27 cellular contexts compared by ENCODE assay signal in genomic region chr9:131557855-131558548, GRCh38. TPM values are rescaled to one million over a fixed set of nuclear protein-coding genes. Genes with fewer than 3 reads are reported as not detected.
"Had no signal": no experiment of that assay in that cellular context is flagged by ENCODE, and none has a peak within 500 bp of the region (broad histone marks: within the 10 kb centered on the region; RNA-seq: fewer than 3 reads in every experiment).

No MANE protein-coding gene starts in this region.

- ATAC-seq: esophagus mucosa; gastrocnemius medialis; left colon; natural killer cell treated with Interleukin-12 subunit alpha and Interleukin-12 subunit beta and Interleukin-15 and Interleukin-18, amount 100 ng/mL, for 72 hours; sciatic nerve; stimulated activated memory B cell treated with anti-CD40 and anti-IgM and Interleukin-4, amounts not matched to agents 10 μg/mL and 1 μg/mL and 100 μg/mL, for 72 hours; stimulated activated naive CD8-positive, alpha-beta T cell treated with anti-CD3 and anti-CD28 coated beads, Interleukin-15, amount 100 ng/mL, for 72 hours; upper lobe of right lung had no signal

- DNase-seq: cortex of kidney; dorsolateral prefrontal cortex; effector CD8-positive, alpha-beta T cell; gastrocnemius medialis; heart right ventricle; left colon; mammary epithelial cell; spleen; stimulated activated CD4-positive, alpha-beta T cell treated with anti-CD3 and anti-CD28 coated beads, Interleukin-15, amount 100 ng/mL, for 24 hours; stimulated activated CD4-positive, alpha-beta T cell treated with anti-CD3 and anti-CD28 coated beads, Interleukin-1b, Interleukin-23, amount 100 ng/mL, for 48 hours; stimulated activated CD4-positive, alpha-beta T cell treated with anti-CD3 and anti-CD28 coated beads, Interleukin-4, amount 100 ng/mL, for 24 hours; stimulated activated naive CD8-positive, alpha-beta T cell treated with anti-CD3 and anti-CD28 coated beads, Interleukin-15, amount 100 ng/mL, for 72 hours; testis; upper lobe of right lung had no signal

- H3K9me3 ChIP-seq: gastrocnemius medialis, testis, upper lobe of right lung, vagina had no signal

- H3K27ac Mint-ChIP-seq: mesothelial cell of epicardium; natural killer cell treated with Interleukin-12 subunit alpha and Interleukin-12 subunit beta and Interleukin-15 and Interleukin-18, amount 100 ng/mL, for 72 hours; stimulated activated memory B cell treated with anti-CD40 and anti-IgM and Interleukin-4, amounts not matched to agents 10 μg/mL and 1 μg/mL and 100 μg/mL, for 72 hours had no signal

- H3K4me1 Mint-ChIP-seq: stimulated activated memory B cell treated with anti-CD40 and anti-IgM and Interleukin-4, amounts not matched to agents 10 μg/mL and 1 μg/mL and 100 μg/mL, for 72 hours had no signal

- H3K36me3 Mint-ChIP-seq: natural killer cell treated with Interleukin-12 subunit alpha and Interleukin-12 subunit beta and Interleukin-15 and Interleukin-18, amount 100 ng/mL, for 72 hours had no signal

- H3K4me1 ChIP-seq: gastrocnemius medialis, heart right ventricle, testis, tibial nerve, upper lobe of right lung, vagina had no signal

- H3K4me3 ChIP-seq: dorsolateral prefrontal cortex, gastrocnemius medialis, heart right ventricle, spleen, testis, tibial nerve, upper lobe of right lung, vagina had no signal

- H3K4me3 Mint-ChIP-seq: mesothelial cell of epicardium; natural killer cell treated with Interleukin-12 subunit alpha and Interleukin-12 subunit beta and Interleukin-15 and Interleukin-18, amount 100 ng/mL, for 72 hours; stimulated activated memory B cell treated with anti-CD40 and anti-IgM and Interleukin-4, amounts not matched to agents 10 μg/mL and 1 μg/mL and 100 μg/mL, for 72 hours; stimulated activated naive CD8-positive, alpha-beta T cell treated with anti-CD3 and anti-CD28 coated beads, Interleukin-15, amount 100 ng/mL, for 72 hours had no signal

- H3K36me3 ChIP-seq: gastrocnemius medialis, heart right ventricle, spleen, upper lobe of right lung, vagina had no signal

- H3K9me3 Mint-ChIP-seq: natural killer cell treated with Interleukin-12 subunit alpha and Interleukin-12 subunit beta and Interleukin-15 and Interleukin-18, amount 100 ng/mL, for 72 hours; stimulated activated naive CD8-positive, alpha-beta T cell treated with anti-CD3 and anti-CD28 coated beads, Interleukin-15, amount 100 ng/mL, for 72 hours had no signal

- H3K27ac ChIP-seq: dorsolateral prefrontal cortex, gastrocnemius medialis, heart right ventricle, spleen, testis, tibial nerve, upper lobe of right lung, vagina had no signal

- H3K27me3 ChIP-seq: testis, vagina had no signal

RNA-seq across cellular contexts. Expression of gene PRRT1B, which starts 12.7 kb away (rescaled TPM):
- total RNA-seq: esophagus mucosa; fibroblast of lung; gastrocnemius medialis; heart right ventricle; kidney epithelial cell; mammary epithelial cell; mesothelial cell of epicardium; natural killer cell treated with Interleukin-12 subunit alpha and Interleukin-12 subunit beta and Interleukin-15 and Interleukin-18, amount 100 ng/mL, for 72 hours; omental fat pad; pulmonary artery endothelial cell; sciatic nerve; skeletal muscle tissue; spleen; subcutaneous adipose tissue; tibial nerve; vagina had no signal
- polyA plus RNA-seq: fibroblast of lung, heart right ventricle, mammary epithelial cell, spleen had no signal
